In genomic region chr4:177263818-177264217, GRCh38 we compare ENCODE assay signal across 19 cellular contexts. TPM values are rescaled to one million over a fixed set of nuclear protein-coding genes. Genes with fewer than 3 reads are reported as not detected.
DNase-seq lines count a peak whose midpoint lies in the region; ATAC-seq, FAIRE-seq and TF ChIP-seq lines count a peak whose summit lies in the region.
"Had no signal": no experiment of that assay in that cellular context is flagged by ENCODE, and none has a peak within 500 bp of the region (broad histone marks: within the 10 kb centered on the region; RNA-seq: fewer than 3 reads in every experiment).

No MANE protein-coding gene starts in this region.

- H2BK12ac ChIP-seq in H1 (ENCODE audit: low read depth, low read length) = no peak overlapping the region

- no peaks in the 10 kb centered on the region for H3F3A ChIP-seq in GM23338 (replicated peaks; ENCODE audit: low read depth)

- H3K4ac ChIP-seq in H1 (replicated peaks; ENCODE audit: insufficient read length, low read depth, low read length) = no peak overlapping the region

- no peak overlapping the region for H3K9ac ChIP-seq in H1 (replicated peaks in 1 of 4; ENCODE audit: extremely low read depth in 1 of 4, low read depth in 3 of 4, low read length in 3 of 4)

- H3K27ac ChIP-seq in GM23338 (ENCODE audit: low read depth) = no peak overlapping the region
- no peak overlapping the region for H3K27ac ChIP-seq in H1 (ENCODE audit: low read depth, low read length)

- no peak overlapping the region for H4K5ac ChIP-seq in H1 (ENCODE audit: insufficient read length, low read depth, low read length)

- H3K27me3 Mint-ChIP-seq in GM23338 (ENCODE audit: insufficient read depth, low read depth, poor library complexity) = no peaks in the 10 kb centered on the region
- H3K27me3 Mint-ChIP-seq: CD4-positive, CD25-positive, alpha-beta regulatory T cell had no signal

- no peak overlapping the region for H2BK15ac ChIP-seq in H1 (ENCODE audit: low read length)

- ATAC-seq in GM23338 (peak; percentile 53; the same call in 1 of the 3 replicates), HG03457 (IDR thresholded peaks at IDR 0.05; ENCODE audit: unreplicated experiment) (no peak), GM21737 (IDR thresholded peaks at IDR 0.05; ENCODE audit: unreplicated experiment) (no peak)
- ATAC-seq: HepG2 had no signal

- H3K23me2 ChIP-seq in H1 (ENCODE audit: low read depth, low read length) = no peaks in the 10 kb centered on the region

- H3K79me1 ChIP-seq in H1 (ENCODE audit: low read depth, low read length) = no peaks in the 10 kb centered on the region

- peaks cover 11% of the 10 kb centered on the region; the same call in 2 of the 3 replicates for H3K4me1 Mint-ChIP-seq in GM23338
- H3K4me1 Mint-ChIP-seq: CD4-positive, CD25-positive, alpha-beta regulatory T cell; CD8-positive, alpha-beta memory T cell; IgD-negative memory B cell had no signal

- no peak overlapping the region for H3K27ac Mint-ChIP-seq in GM23338
- H3K27ac Mint-ChIP-seq: CD4-positive, CD25-positive, alpha-beta regulatory T cell; CD8-positive, alpha-beta memory T cell; IgD-negative memory B cell had no signal

- H3K56ac ChIP-seq in H1 (replicated peaks; ENCODE audit: insufficient read length, low read depth, low read length) = no peak overlapping the region

- H3K23ac ChIP-seq in H1 (ENCODE audit: insufficient read length) = no peak overlapping the region

- H2BK20ac ChIP-seq in H1 (ENCODE audit: low read length) = no peak overlapping the region

- no peak for TF ChIP-seq POLR2A in H1 (IDR thresholded peaks at IDR 0.05; ENCODE audit: control extremely low read depth in 1 of 2, low read depth in 2 of 2, low read length in 2 of 2)

- H2BK5ac ChIP-seq in H1 (ENCODE audit: low read depth, low read length) = no peak overlapping the region

- TF ChIP-seq EP300 in H1 (IDR thresholded peaks at IDR 0.05; ENCODE audit: borderline replicate concordance in 1 of 2, low read depth in 2 of 2, low read length in 2 of 2) = no peak

- H2BK120ac ChIP-seq in H1 (replicated peaks; ENCODE audit: low read depth, low read length) = no peak overlapping the region

- CTCF ChIA-PET in H1 (lab: Charles Lee; ENCODE audit: partially characterized antibody) = interaction anchor here (0.9 to 2.3 kb wide), 6 partner anchors 14 to 241 kb away, joined by 3 to 11 read pairs (median 3); no protein-coding TSS in a partner anchor

- H3K18ac ChIP-seq in H1 (ENCODE audit: extremely low read depth, low read length) = no peak overlapping the region

- 91% methylated on average over 7 of the region's 7 CpGs; no CpG with 5 or more reads in 1 of the 2 experiments for WGBS in H1 (ENCODE audit: extremely low coverage in 1 of 2, insufficient coverage in 1 of 2, insufficient read length in 1 of 2, insufficient replicate concordance in 2 of 2, low coverage in 1 of 2, low lambda C conversion rate in 2 of 2, missing lambda C conversion rate in 1 of 2), 2 experiments

- H4K20me1 ChIP-seq in GM23338 (replicated peaks; ENCODE audit: insufficient read depth) (no peaks in the 10 kb centered on the region), H1 (replicated peaks in 1 of 2; ENCODE audit: control insufficient read depth in 1 of 2, insufficient read depth in 2 of 2, low read length in 2 of 2) (no peaks in the 10 kb centered on the region)

- no peak overlapping the region for H4K91ac ChIP-seq in H1 (replicated peaks; ENCODE audit: insufficient read length, low read length)

- TF ChIP-seq CTCF in GM23338 (conservative IDR thresholded peaks at IDR 0.05; ENCODE audit: low read depth in 2 of 2) (no peak), H1 (IDR thresholded peaks at IDR 0.05; ENCODE audit: control extremely low read depth in 1 of 3, insufficient read depth in 1 of 3, low read depth in 1 of 3, low read length in 3 of 3) (no peak)

- H3K9me3 ChIP-seq in H1 (ENCODE audit: insufficient read depth in 2 of 2, low read depth in 1 of 2, low read length in 1 of 2) = no peaks in the 10 kb centered on the region
- H3K9me3 ChIP-seq: BE2C had no signal

- no peak overlapping the region for H3K4me3 Mint-ChIP-seq in GM23338
- H3K4me3 Mint-ChIP-seq: CD4-positive, CD25-positive, alpha-beta regulatory T cell; CD8-positive, alpha-beta memory T cell; IgD-negative memory B cell had no signal

- 0 out of 2 replicates have a peak, but pooled peaks cover 2% of the 10 kb centered on the region for H3K9me2 ChIP-seq in GM23338 (ENCODE audit: insufficient read depth)

- no peaks in the 10 kb centered on the region for H3K36me3 Mint-ChIP-seq in GM23338 (ENCODE audit: low read depth)
- H3K36me3 Mint-ChIP-seq: CD4-positive, CD25-positive, alpha-beta regulatory T cell; CD8-positive, alpha-beta memory T cell; IgD-negative memory B cell had no signal

- DNase-seq in GM23338 (ENCODE audit: low spot score) = peak; percentile 10
- peak; percentile 29 for DNase-seq in NCI-H69 (lab: John Stamatoyannopoulos, UW)
- DNase-seq in H1 (ENCODE audit: low read depth in 1 of 2, low spot score in 2 of 2) = no peak
- DNase-seq in KG1 (lab: John Stamatoyannopoulos, UW) = no peak
- DNase-seq: ACHN; BE2C; CD4-positive, CD25-positive, alpha-beta regulatory T cell; CD8-positive, alpha-beta memory T cell; COR-L47; DMS153; DMS79; GF-D8; HCEC 1CT; KBM-7 had no signal

- no peaks in the 10 kb centered on the region for H3K27me3 ChIP-seq in GM23338 (ENCODE audit: insufficient read depth)
- no peaks in the 10 kb centered on the region for H3K27me3 ChIP-seq in H1 (replicated peaks in 1 of 4; ENCODE audit: control insufficient read depth in 3 of 4, extremely low read depth in 1 of 4, insufficient read depth in 3 of 4, low read length in 3 of 4)
- H3K27me3 ChIP-seq: BE2C had no signal

- H2AK5ac ChIP-seq in H1 (ENCODE audit: low read depth, low read length) = no peak overlapping the region

- POLR2A ChIA-PET in H1 (lab: Charles Lee; ENCODE audit: partially characterized antibody) = no interaction called here

- H3K79me2 ChIP-seq in GM23338 (replicated peaks; ENCODE audit: insufficient read depth) = no peaks in the 10 kb centered on the region
- no peaks in the 10 kb centered on the region for H3K79me2 ChIP-seq in H1 (ENCODE audit: control insufficient read depth in 1 of 2, insufficient read depth in 2 of 2, low read length in 2 of 2)

- no peak overlapping the region for H3K14ac ChIP-seq in H1 (ENCODE audit: insufficient read length)

- H3K4me3 ChIP-seq in GM23338 (no peak overlapping the region), H1 (ENCODE audit: extremely low read depth in 1 of 4, insufficient read depth in 2 of 4, low read depth in 3 of 4, low read length in 4 of 4) (no peak overlapping the region)

- no peaks in the 10 kb centered on the region for H3K36me3 ChIP-seq in GM23338 (ENCODE audit: insufficient read depth)
- H3K36me3 ChIP-seq in H1 (ENCODE audit: control insufficient read depth in 2 of 4, insufficient read depth in 4 of 4, low read length in 3 of 4) = no peaks in the 10 kb centered on the region
- H3K36me3 ChIP-seq: BE2C had no signal

- FAIRE-seq in H1 (lab: Jason Lieb, UNC) = no peak
- FAIRE-seq: A204.1, HepG2 had no signal

- H4K8ac ChIP-seq in H1 (ENCODE audit: extremely low read depth, insufficient read depth, low read length) = no peak overlapping the region

- no peaks in the 10 kb centered on the region for H3K9me3 Mint-ChIP-seq in GM23338
- H3K9me3 Mint-ChIP-seq: CD4-positive, CD25-positive, alpha-beta regulatory T cell; CD8-positive, alpha-beta memory T cell had no signal

- H3K4me2 ChIP-seq in GM23338 (no peak overlapping the region), H1 (ENCODE audit: insufficient read depth in 1 of 2, low read depth in 2 of 2, low read length in 2 of 2) (no peak overlapping the region)

- peak overlapping the region; percentile 61; the same call in 1 of the 2 replicates for H2AFZ ChIP-seq in GM23338
- peak overlapping the region; percentile 20; the same call in 1 of the 2 replicates for H2AFZ ChIP-seq in H1 (ENCODE audit: low read length)

- H3K4me1 ChIP-seq in GM23338 (ENCODE audit: insufficient read depth) = no peaks in the 10 kb centered on the region
- H3K4me1 ChIP-seq in H1 (replicated peaks in 1 of 4; ENCODE audit: control insufficient read depth in 3 of 4, insufficient read depth in 4 of 4, low read length in 3 of 4) = peaks cover 0 to 2% (median 0%) of the 10 kb centered on the region in 4 experiments; a peak in 1 of 7 replicates

- no peak for TF ChIP-seq RAD21 in H1 (IDR thresholded peaks at IDR 0.05 in 1 of 2, conservative IDR thresholded peaks at IDR 0.05 in 1 of 2; ENCODE audit: low read depth in 2 of 2, low read length in 2 of 2)

TF ChIP-seq in GM23338, 12 proteins besides CTCF, POLR2A, EP300 and RAD21 (continues in another document):
- no peak for TF ChIP-seq JUNB (IDR thresholded peaks at IDR 0.05; ENCODE audit: unreplicated experiment)
- no peak for TF ChIP-seq ZNF114 (CRISPR knock-in tag; IDR thresholded peaks at IDR 0.05)

TF ChIP-seq in H1, 55 proteins besides CTCF, POLR2A, EP300 and RAD21 (continues in another document):
- no peak for TF ChIP-seq CBX5 (IDR thresholded peaks at IDR 0.05; ENCODE audit: low read depth, low read length)
- no peak for TF ChIP-seq SIX5 (IDR thresholded peaks at IDR 0.05; ENCODE audit: low read depth, low read length)
- no peak for TF ChIP-seq KDM5A (IDR thresholded peaks at IDR 0.05; ENCODE audit: low read length)
- no peak for TF ChIP-seq TEAD4 (IDR thresholded peaks at IDR 0.05; ENCODE audit: low read depth, low read length)
- TF ChIP-seq CEBPB (IDR thresholded peaks at IDR 0.05; ENCODE audit: low read depth, low read length) = no peak
- no peak for TF ChIP-seq SP2 (IDR thresholded peaks at IDR 0.05; ENCODE audit: low read length)
- TF ChIP-seq TAF1 (IDR thresholded peaks at IDR 0.05; ENCODE audit: low read depth, low read length) = no peak
- no peak for TF ChIP-seq MAX (IDR thresholded peaks at IDR 0.05)

RNA-seq across cellular contexts. Expression of gene NEIL3, which starts 45.9 kb away (rescaled TPM):
- 14.8 and 15.4 TPM in 2 replicates for total RNA-seq in GM23338 (2014; rRNA removed; shearing (Covaris generic))
- polyA plus RNA-seq in GM23338 (2016; fragmentation: Nextera tagmentation; extraction: Ambion mirVana) (9.5 and 11.8 TPM in 2 replicates), H1 (2011; rRNA removed) (3.5 and 5.5 TPM in 2 replicates)
- total RNA-seq in H1 (2021; fragmentation: NEBNext Ultra II Directional; extraction: Animal tissue kit (Norgen Biotek cat#: 25700)) = 10.8 and 11.0 TPM in 2 replicates
- 7.1 TPM for polyA plus RNA-seq in H1 (2011; cell fraction: cytosol; rRNA removed)
- 5.3 TPM for polyA plus RNA-seq in H1 (2011; cell fraction: nucleus; rRNA removed)
- polyA plus RNA-seq in H1 (2012, experiment 1 of 2) = 4.4 to 6.0 TPM (median 5.1 TPM) in 4 replicates
- 0.93 TPM for polyA plus RNA-seq in H1 (2012, experiment 2 of 2)
- 7.2 TPM for polyA plus RNA-seq in H1 (2013, experiment 1 of 2)
- polyA plus RNA-seq in H1 (2013, experiment 2 of 2) = 7.6 TPM
- 5.9 and 6.7 TPM in 2 replicates for polyA minus RNA-seq in H1 (2011; rRNA and poly(A)+ RNA removed)
- polyA minus RNA-seq in H1 (2011; cell fraction: cytosol; rRNA and poly(A)+ RNA removed) = 5.3 TPM
- polyA minus RNA-seq in H1 (2011; cell fraction: nucleus; rRNA and poly(A)+ RNA removed) = 17.2 TPM
- polyA plus RNA-seq: IgD-negative memory B cell had no signal

Comparison
In these comparisons a context has a peak if more than half of its experiments do, and no peak if none do; other contexts are left out.
1. DNase-seq: peak in GM23338 (single experiment) and NCI-H69 (single experiment); none in H1 (0 of 2) and KG1 (single experiment).